8 cellular contexts compared by ENCODE assay signal in genomic region chr9:893843-894420, GRCh38. TPM values are rescaled to one million over a fixed set of nuclear protein-coding genes. Genes with fewer than 3 reads are reported as not detected.
A peak's percentile ranks its signal among the peaks of the same experiment; 100 is the strongest.
DNase-seq lines count a peak whose midpoint lies in the region; ATAC-seq and TF ChIP-seq lines count a peak whose summit lies in the region.

No MANE protein-coding gene starts in this region.

- no peaks in the 10 kb centered on the region for H3K9me3 ChIP-seq in mesenchymal stem cell (ENCODE audit: control insufficient read depth, low read length)

- TF ChIP-seq CTCF in C4-2B (conservative IDR thresholded peaks at IDR 0.05) (peak; percentile 91), dorsolateral prefrontal cortex (IDR thresholded peaks at IDR 0.05 in 54 of 56, conservative IDR thresholded peaks at IDR 0.05 in 2 of 56; ENCODE audit: low read depth in 1 of 56, partially characterized antibody in 56 of 56) (peak; percentile 46 to 83 (median 73))

- H3K79me1 ChIP-seq in mesenchymal stem cell (replicated peaks; ENCODE audit: low read length, poor library complexity, severe bottlenecking): no peaks in the 10 kb centered on the region

- H3K4me3 ChIP-seq in dorsolateral prefrontal cortex (peak overlapping the region in 3 of 59 donors; percentile 25 to 32 (median 32)), mesenchymal stem cell (ENCODE audit: insufficient read depth in 1 of 2, low read depth in 1 of 2, low read length in 2 of 2) (no peak overlapping the region)

- H3K27me3 ChIP-seq in dorsolateral prefrontal cortex: peaks cover 0 to 8% (median 0%) of the 10 kb centered on the region in 45 donors
- H3K27me3 ChIP-seq in mesenchymal stem cell (ENCODE audit: control insufficient read depth in 1 of 2, insufficient read depth in 1 of 2, low read length in 2 of 2): peaks cover 0 to 10% of the 10 kb centered on the region in 2 experiments

- intact Hi-C loops in dorsolateral prefrontal cortex (cut with DNase I): loop anchor here (2.0 to 10.0 kb wide), 3 partner anchors 113 to 721 kb away; no protein-coding TSS in a partner anchor

- H3K4me2 ChIP-seq in mesenchymal stem cell (ENCODE audit: low read length, poor library complexity, severe bottlenecking): peak overlapping the region; percentile 38

- H2BK5ac ChIP-seq in mesenchymal stem cell (ENCODE audit: low read depth, low read length, poor library complexity, severe bottlenecking): no peak overlapping the region

- H3K9ac ChIP-seq in mesenchymal stem cell (ENCODE audit: low read length): peak overlapping the region; percentile 58

- no peak overlapping the region for H3K18ac ChIP-seq in mesenchymal stem cell (ENCODE audit: low read depth in 1 of 2, low read length in 2 of 2)

- no peak overlapping the region for H2AK5ac ChIP-seq in mesenchymal stem cell (ENCODE audit: low read length, severe bottlenecking)

- no peaks in the 10 kb centered on the region for H3K4me1 ChIP-seq in mesenchymal stem cell (ENCODE audit: control insufficient read depth, insufficient read depth, low read depth, low read length)

- no peak overlapping the region for H4K91ac ChIP-seq in mesenchymal stem cell (ENCODE audit: low read length)

- H3K14ac ChIP-seq in mesenchymal stem cell (ENCODE audit: low read length in 2 of 2): no peak overlapping the region

- no peak overlapping the region for H2BK120ac ChIP-seq in mesenchymal stem cell (ENCODE audit: low read depth, low read length)

- ATAC-seq in GM19035 (IDR thresholded peaks at IDR 0.05; ENCODE audit: unreplicated experiment) (peak; percentile 99), HG03135 (IDR thresholded peaks at IDR 0.05; ENCODE audit: unreplicated experiment) (peak; percentile 99)

- H3K27ac ChIP-seq in C4-2B: no peak overlapping the region
- H3K27ac ChIP-seq in dorsolateral prefrontal cortex: no peak overlapping the region
- H3K27ac ChIP-seq in mesenchymal stem cell (ENCODE audit: low read length, poor library complexity, severe bottlenecking): no peak overlapping the region

- H3K23ac ChIP-seq in mesenchymal stem cell (ENCODE audit: low read length in 2 of 2): no peak overlapping the region

- H4K8ac ChIP-seq in mesenchymal stem cell (ENCODE audit: low read length): no peak overlapping the region

- no peak overlapping the region for H2AFZ ChIP-seq in mesenchymal stem cell (ENCODE audit: low read depth, low read length)

- DNase-seq in NCI-H226 (peak; percentile 31), dorsolateral prefrontal cortex (peak in 5 of 10 donors; percentile 43 to 55 (median 48)), mesenchymal stem cell (peak; percentile 8)
- DNase-seq in activated CD4-positive, alpha-beta T cell treated with anti-CD3 and anti-CD28 coated beads for 1 hour: peak; percentile 12
- DNase-seq in stimulated activated CD8-positive, alpha-beta memory T cell treated with anti-CD3 and anti-CD28 coated beads, Interleukin-7, amount 100 ng/mL, for 4 hours (ENCODE audit: low read depth in 2 of 2): peak; percentile 8 to 12

- no peak overlapping the region for H3K4ac ChIP-seq in mesenchymal stem cell (ENCODE audit: low read depth in 1 of 2, low read length in 2 of 2)

- H2BK15ac ChIP-seq in mesenchymal stem cell (ENCODE audit: low read depth, poor library complexity, severe bottlenecking): no peak overlapping the region

- no peak overlapping the region for H2BK12ac ChIP-seq in mesenchymal stem cell (ENCODE audit: low read length in 2 of 2)

- H3K36me3 ChIP-seq in mesenchymal stem cell (ENCODE audit: control insufficient read depth in 1 of 2, insufficient read depth in 2 of 2, low read depth in 1 of 2, low read length in 2 of 2): no peaks in the 10 kb centered on the region

- 15% methylated on average over 6 of the region's 9 CpGs for WGBS in mesenchymal stem cell

RNA-seq across cellular contexts. Expression of gene DMRT1, which starts 52.4 kb away (rescaled TPM):
- total RNA-seq in dorsolateral prefrontal cortex: not detected
- not detected for polyA plus RNA-seq in mesenchymal stem cell (2013, experiment 1 of 2)
- not detected for polyA plus RNA-seq in mesenchymal stem cell (2013, experiment 2 of 2)
